26 cellular contexts compared by ENCODE assay signal in genomic region chr19:7985481-7985911, GRCh38. TPM values are rescaled to one million over a fixed set of nuclear protein-coding genes. Genes with fewer than 3 reads are reported as not detected.
"Had no signal": no experiment of that assay in that cellular context is flagged by ENCODE, and none has a peak within 500 bp of the region (broad histone marks: within the 10 kb centered on the region; RNA-seq: fewer than 3 reads in every experiment).

No MANE protein-coding gene starts in this region.

- H3K9me3 ChIP-seq: ascending aorta, gastroesophageal sphincter, thoracic aorta, upper lobe of left lung had no signal

- H3K27ac ChIP-seq: ascending aorta, coronary artery, gastroesophageal sphincter, hepatocyte, neural progenitor cell, thoracic aorta had no signal

- H3K36me3 ChIP-seq: neural progenitor cell had no signal

- H3K4me1 ChIP-seq: neural progenitor cell had no signal

- H3K27me3 ChIP-seq: ascending aorta, dorsolateral prefrontal cortex, gastroesophageal sphincter, hepatocyte, neural progenitor cell, upper lobe of left lung had no signal

- DNase-seq: activated CD4-positive, alpha-beta memory T cell treated with anti-CD3 and anti-CD28 coated beads for 36 hours; activated CD4-positive, alpha-beta T cell treated with anti-CD3 and anti-CD28 coated beads, Interleukin-2, amount 10 ng/mL, durations not matched to agents 24 days and 14 days; activated CD4-positive, CD25-positive, alpha-beta regulatory T cell treated with anti-CD3 and anti-CD28 coated beads, Interleukin-2, amount 50 U/mL, for 72 hours; activated CD8-positive, alpha-beta memory T cell treated with anti-CD3 and anti-CD28 coated beads, Interleukin-2, amount 50 U/mL, for 4 hours; activated gamma-delta T cell; activated naive CD4-positive, alpha-beta T cell treated with anti-CD3 and anti-CD28 coated beads, Interleukin-2, amount 10 ng/mL, durations not matched to agents 7 days and 5 days; activated naive CD8-positive, alpha-beta T cell treated with anti-CD3 and anti-CD28 coated beads, Interleukin-2, amount 10 ng/mL, durations not matched to agents 7 days and 5 days; activated T-cell treated with anti-CD3 and anti-CD28 coated beads, Interleukin-2, amount 50 U/mL, for 1 hour; effector memory CD4-positive, alpha-beta T cell; erythroblast; mesenchymal stem cell; natural killer cell; stimulated activated CD4-positive, alpha-beta T cell treated with anti-CD3 and anti-CD28 coated beads, Interleukin-4, amount 100 ng/mL, for 24 hours; T1000; upper lobe of left lung had no signal

- ATAC-seq: gastroesophageal sphincter; natural killer cell; sciatic nerve; stimulated activated effector memory CD8-positive, alpha-beta T cell treated with anti-CD3 and anti-CD28 coated beads, Interleukin-12 subunit alpha, Interleukin-12 subunit beta, amount 100 ng/mL, for 72 hours had no signal

- H3K4me3 ChIP-seq: ascending aorta, coronary artery, dorsolateral prefrontal cortex, gastroesophageal sphincter, hepatocyte, neural progenitor cell, skin epidermis, thoracic aorta, upper lobe of left lung had no signal

RNA-seq across cellular contexts. Expression of gene CTXN1, which starts 59.6 kb away (rescaled TPM):
- total RNA-seq: activated naive CD8-positive, alpha-beta T cell treated with anti-CD3 and anti-CD28 coated beads, Interleukin-2, amount 10 ng/mL, durations not matched to agents 7 days and 5 days; ascending aorta; mononuclear cell had no signal
